Comparison of ENCODE assay signal across 11 cellular contexts in the genomic region with DNA sequence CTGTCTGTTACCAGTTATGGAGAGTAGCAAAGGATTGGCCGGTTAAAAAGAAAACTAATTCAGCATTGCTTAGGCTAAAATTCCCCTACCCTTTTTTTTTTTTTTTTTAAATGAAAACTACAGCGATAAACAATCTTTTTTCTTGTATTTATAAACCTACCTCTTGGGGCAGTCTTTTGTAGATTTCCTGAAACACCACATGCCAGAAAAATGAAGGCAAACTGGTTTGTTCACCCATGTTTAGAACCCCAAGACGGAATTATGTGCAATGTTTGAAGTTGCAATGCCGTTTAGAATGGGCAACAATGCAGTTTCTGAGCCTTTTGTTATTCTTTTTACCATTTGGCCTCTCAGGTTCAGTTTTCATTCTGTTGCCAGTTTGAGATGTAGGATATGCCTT. TPM values are rescaled to one million over a fixed set of nuclear protein-coding genes. Genes with fewer than 3 reads are reported as not detected.
DNase-seq lines count a peak whose midpoint lies in the region; ATAC-seq and TF ChIP-seq lines count a peak whose summit lies in the region.
"Had no signal": no experiment of that assay in that cellular context is flagged by ENCODE, and none has a peak within 500 bp of the region (broad histone marks: within the 10 kb centered on the region; RNA-seq: fewer than 3 reads in every experiment).

No MANE protein-coding gene starts in this region.

- H3K4me1 Mint-ChIP-seq in CD4-positive, alpha-beta T cell (ENCODE audit: low read depth): peaks cover 96% of the 10 kb centered on the region
- H3K4me1 Mint-ChIP-seq in central memory CD8-positive, alpha-beta T cell: peaks cover 78% of the 10 kb centered on the region
- H3K4me1 Mint-ChIP-seq in naive B cell: peaks cover 52 to 89% (median 81%) of the 10 kb centered on the region in 3 donors

- CTCF ChIA-PET in CD4-positive, alpha-beta T cell (lab: Charles Lee): no interaction called here

- H3K27me3 ChIP-seq in CD4-positive, alpha-beta T cell (ENCODE audit: control insufficient read depth, insufficient read depth, low read length): no peaks in the 10 kb centered on the region
- H3K27me3 ChIP-seq: testis had no signal

- H3K9me3 ChIP-seq in CD4-positive, alpha-beta T cell (ENCODE audit: control insufficient read depth, low read length): no peaks in the 10 kb centered on the region
- H3K9me3 ChIP-seq: testis had no signal

- H3K36me3 Mint-ChIP-seq in CD4-positive, alpha-beta T cell (ENCODE audit: low read depth): peaks cover 36% of the 10 kb centered on the region
- H3K36me3 Mint-ChIP-seq in central memory CD8-positive, alpha-beta T cell (ENCODE audit: insufficient read depth): peaks cover 19% of the 10 kb centered on the region
- peaks cover 0 to 6% of the 10 kb centered on the region in 2 donors for H3K36me3 Mint-ChIP-seq in naive B cell

- H3K27me3 Mint-ChIP-seq in CD4-positive, alpha-beta T cell: no peaks in the 10 kb centered on the region
- H3K27me3 Mint-ChIP-seq in central memory CD8-positive, alpha-beta T cell: no peaks in the 10 kb centered on the region
- H3K27me3 Mint-ChIP-seq in naive B cell: no peaks in the 10 kb centered on the region
- H3K27me3 Mint-ChIP-seq: activated CD8-positive, alpha-beta memory T cell treated with anti-CD3 and anti-CD28 coated beads, Interleukin-2, amount 10 ng/mL, durations not matched to agents 7 days and 5 days had no signal

- no peaks in the 10 kb centered on the region for H3K9me3 Mint-ChIP-seq in CD4-positive, alpha-beta T cell
- no peaks in the 10 kb centered on the region for H3K9me3 Mint-ChIP-seq in central memory CD8-positive, alpha-beta T cell
- no peaks in the 10 kb centered on the region for H3K9me3 Mint-ChIP-seq in naive B cell

- DNase-seq in CD4-positive, alpha-beta T cell: no peak
- DNase-seq in HPDE6-E6E7 (ENCODE audit: extremely low spot score) (peak; percentile 73), naive B cell (no peak), ecto neural progenitor cell (ENCODE audit: low spot score) (no peak)
- DNase-seq in central memory CD8-positive, alpha-beta T cell (ENCODE audit: low spot score in 2 of 2): no peak
- DNase-seq: activated CD8-positive, alpha-beta memory T cell treated with anti-CD3 and anti-CD28 coated beads, Interleukin-2, amount 10 ng/mL, durations not matched to agents 7 days and 5 days; NCI-H1694 treated with DMSO at 0.1 percent for 48 hours; testis had no signal

- POLR2A ChIA-PET in CD4-positive, alpha-beta T cell (lab: Charles Lee): no interaction called here

- H3K27ac ChIP-seq in CD4-positive, alpha-beta T cell (ENCODE audit: low read depth, low read length): no peak overlapping the region
- H3K27ac ChIP-seq: testis had no signal

- intact Hi-C loops in CD4-positive, alpha-beta T cell (cut with DNase I, micrococcal nuclease): no loop called here

- no peak overlapping the region for H3K4me3 Mint-ChIP-seq in CD4-positive, alpha-beta T cell
- H3K4me3 Mint-ChIP-seq in central memory CD8-positive, alpha-beta T cell: no peak overlapping the region
- no peak overlapping the region for H3K4me3 Mint-ChIP-seq in naive B cell
- H3K4me3 Mint-ChIP-seq: activated CD8-positive, alpha-beta memory T cell treated with anti-CD3 and anti-CD28 coated beads, Interleukin-2, amount 10 ng/mL, durations not matched to agents 7 days and 5 days had no signal

- peak; percentile 43 for ATAC-seq in CD4-positive, alpha-beta T cell (ENCODE audit: poor library complexity)
- peak; percentile 30 for ATAC-seq in central memory CD8-positive, alpha-beta T cell (replicated peaks; ENCODE audit: extremely low read depth, poor library complexity, severe bottlenecking)
- ATAC-seq in naive B cell (ENCODE audit: low read depth in 2 of 2) (peak; percentile 34), GM21390 (IDR thresholded peaks at IDR 0.05; ENCODE audit: unreplicated experiment) (no peak), GM19328 (IDR thresholded peaks at IDR 0.05; ENCODE audit: unreplicated experiment) (no peak), GM21723 (IDR thresholded peaks at IDR 0.05; ENCODE audit: unreplicated experiment) (no peak)
- ATAC-seq: activated CD8-positive, alpha-beta memory T cell treated with anti-CD3 and anti-CD28 coated beads, Interleukin-2, amount 10 ng/mL, durations not matched to agents 7 days and 5 days had no signal

- H3K27ac Mint-ChIP-seq in CD4-positive, alpha-beta T cell: peak overlapping the region; percentile 30
- H3K27ac Mint-ChIP-seq in central memory CD8-positive, alpha-beta T cell (ENCODE audit: low read depth): peak overlapping the region; percentile 35
- H3K27ac Mint-ChIP-seq in naive B cell: peak overlapping the region in 1 of 6 donors; percentile 62
- H3K27ac Mint-ChIP-seq: activated CD8-positive, alpha-beta memory T cell treated with anti-CD3 and anti-CD28 coated beads, Interleukin-2, amount 10 ng/mL, durations not matched to agents 7 days and 5 days had no signal

- TF ChIP-seq CTCF in CD4-positive, alpha-beta T cell (IDR thresholded peaks at IDR 0.05): no peak

RNA-seq across cellular contexts. Expression of a gene that starts 59.1 kb away (rescaled TPM):
- 100 to 1,000 TPM; 136 to 140 TPM for total RNA-seq in CD4-positive, alpha-beta T cell
- 10 to 100 TPM; 18.4 to 49.1 (median 35.3) TPM for polyA plus RNA-seq in naive B cell (ENCODE audit: low read depth in 6 of 6)

Comparison
In these comparisons a context has a peak if more than half of its experiments do, and no peak if none do; other contexts are left out.
1. ATAC-seq: peak in CD4-positive, alpha-beta T cell (single experiment), central memory CD8-positive, alpha-beta T cell (single experiment) and naive B cell (2 of 2); none in GM21390 (single experiment), GM19328 (single experiment) and GM21723 (single experiment).